Comparison of ENCODE assay signal across 8 cellular contexts in the genomic region with DNA sequence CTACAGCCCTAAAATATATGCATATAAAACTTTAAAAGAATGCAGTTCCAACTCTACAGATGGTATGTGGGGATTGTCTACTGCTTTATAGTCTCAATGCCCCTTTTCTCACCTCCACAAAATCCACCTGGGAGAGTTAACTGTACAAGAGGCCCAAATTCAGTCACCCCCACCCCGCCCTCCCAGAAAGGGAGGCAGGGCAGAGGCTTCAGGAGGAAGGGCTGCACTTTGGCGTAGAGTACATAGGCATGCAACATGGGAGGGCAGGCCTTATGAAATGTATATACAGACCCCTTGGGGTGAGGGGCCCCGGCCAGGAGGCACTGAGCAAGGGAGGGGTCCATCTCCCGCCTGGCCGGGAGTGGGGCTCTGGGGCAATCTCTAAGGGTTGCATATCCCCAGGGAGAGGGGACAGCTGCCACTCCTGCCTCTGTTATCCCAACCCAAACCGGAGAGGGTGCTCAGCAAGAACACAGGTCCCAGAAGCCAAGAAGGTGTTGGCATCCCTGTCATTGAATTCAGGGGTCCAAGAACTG. TPM values are rescaled to one million over a fixed set of nuclear protein-coding genes. Genes with fewer than 3 reads are reported as not detected.
DNase-seq lines count a peak whose midpoint lies in the region; ATAC-seq, FAIRE-seq and TF ChIP-seq lines count a peak whose summit lies in the region.

No MANE protein-coding gene starts in this region.

- H3K4me2 ChIP-seq in K562 (ENCODE audit: insufficient read depth, low read length) = peak overlapping the region; percentile 90; the same call in 1 of the 2 replicates

- H2AFZ ChIP-seq in K562 (ENCODE audit: low read depth, low read length) = no peak overlapping the region

- no peak for TF ChIP-seq CTCF in 22Rv1 (IDR thresholded peaks at IDR 0.05)
- no peak for TF ChIP-seq CTCF in HL-60 (IDR thresholded peaks at IDR 0.05; ENCODE audit: insufficient read depth, low read length)
- no peak for TF ChIP-seq CTCF in K562 (IDR thresholded peaks at IDR 0.05 in 2 of 3, conservative IDR thresholded peaks at IDR 0.05 in 1 of 3; ENCODE audit: insufficient read depth in 2 of 3, low read depth in 1 of 3, low read length in 3 of 3)

- DNase-seq in HL-60 (ENCODE audit: low read depth in 1 of 2, low spot score in 1 of 2) (no peak), K562 (ENCODE audit: extremely low read depth in 1 of 4, low spot score in 3 of 4) (no peak), KBM-7 (no peak), OCI-M2 (lab: John Stamatoyannopoulos, UW; ENCODE audit: unreplicated experiment) (no peak), AG08396 (ENCODE audit: low spot score) (no peak)

- POLR2A ChIA-PET in K562 (lab: Yijun Ruan, JAX) = interaction anchor here (0.5 to 7.0 kb wide), 4 partner anchors 11 to 110 kb away, joined by 3 to 80 read pairs (median 8); a partner anchor contains a TSS

- no peak for TF ChIP-seq EP300 in K562 (IDR thresholded peaks at IDR 0.05; ENCODE audit: low read length)

- CTCF ChIA-PET in K562 (lab: Yijun Ruan, JAX; ENCODE audit: low intra/inter-chr PET ratio) = interaction anchor here (0.9 to 2.7 kb wide), 4 partner anchors 55 to 403 kb away, joined by 4 to 28 read pairs (median 6); no protein-coding TSS in a partner anchor

- no TSS peak for BruUV-seq in K562 (replicated peaks; lab: Mats Ljungman, UMichigan)

- TF ChIP-seq POLR2A in K562 (conservative IDR thresholded peaks at IDR 0.05) = no peak

- H3K79me2 ChIP-seq in K562 (ENCODE audit: control insufficient read depth, insufficient read depth, low read length) = peaks cover 36% of the 10 kb centered on the region

- H3K9me1 ChIP-seq in K562 (ENCODE audit: control insufficient read depth, insufficient read depth, low read length) = no peaks in the 10 kb centered on the region

- 78% methylated on average over 6 of the region's 6 CpGs for WGBS in K562 (ENCODE audit: insufficient coverage, low coverage, missing lambda C conversion rate)

- H3K27me3 ChIP-seq in HL-60 (ENCODE audit: insufficient read depth, poor library complexity, severe bottlenecking) (no peaks in the 10 kb centered on the region), K562 (ENCODE audit: control insufficient read depth in 2 of 2, insufficient read depth in 2 of 2, low read length in 2 of 2) (no peaks in the 10 kb centered on the region), mucosa of rectum (ENCODE audit: control insufficient read depth in 2 of 2, insufficient read depth in 2 of 2, low read length in 2 of 2) (no peaks in the 10 kb centered on the region)

- no peak for ATAC-seq in K562
- ATAC-seq in GM21619 (IDR thresholded peaks at IDR 0.05; ENCODE audit: unreplicated experiment) = no peak

- in situ Hi-C loops in K562 (cut with MboI) = no loop called here
- in situ Hi-C loops in KBM-7 (cut with MboI; ENCODE audit: low pct_unique_long_range_greater_than_20kb, low sequenced_read_pairs) = no loop called here

- H3K9ac ChIP-seq in K562 (ENCODE audit: insufficient read depth in 1 of 2, low read depth in 2 of 2, low read length in 2 of 2) (peak overlapping the region; percentile 76 to 97), mucosa of rectum (ENCODE audit: low read depth in 1 of 2, low read length in 2 of 2) (peak overlapping the region; percentile 86 to 94)

- no peak for FAIRE-seq in K562 (lab: Jason Lieb, UNC)

- intact Hi-C loops in K562 (cut with micrococcal nuclease) = loop anchor here (5.0 kb wide), 1 partner anchor 119 kb away; no protein-coding TSS in a partner anchor

- peaks cover 68% of the 10 kb centered on the region; the same call in 2 of the 3 replicates for H3K36me3 ChIP-seq in K562 (ENCODE audit: control insufficient read depth, insufficient read depth, low read length)
- H3K36me3 ChIP-seq in mucosa of rectum (ENCODE audit: control insufficient read depth in 2 of 2, insufficient read depth in 2 of 2, low read length in 2 of 2) = peaks cover 45 to 59% of the 10 kb centered on the region in 2 donors

- no peaks in the 10 kb centered on the region for H4K20me1 ChIP-seq in K562 (replicated peaks; ENCODE audit: control insufficient read depth, insufficient read depth, low read length)

- H3K27ac ChIP-seq in 22Rv1 (peak overlapping the region; percentile 97), HL-60 (replicated peaks) (peak overlapping the region; percentile 97), K562 (ENCODE audit: extremely low read depth, low read depth, low read length) (peak overlapping the region; percentile 99; the same call in 1 of the 3 replicates), mucosa of rectum (ENCODE audit: low read depth in 2 of 2, low read length in 2 of 2) (peak overlapping the region in 1 of 2 donors; percentile 98)

- no peaks in the 10 kb centered on the region for H3K9me3 ChIP-seq in K562 (replicated peaks; ENCODE audit: control insufficient read depth, insufficient read depth, low read depth, low read length)
- no peaks in the 10 kb centered on the region for H3K9me3 ChIP-seq in mucosa of rectum (ENCODE audit: control insufficient read depth in 2 of 2, low read length in 2 of 2)

- TF ChIP-seq RAD21 in K562 (CRISPR knock-in tag; conservative IDR thresholded peaks at IDR 0.05 in 1 of 2, IDR thresholded peaks at IDR 0.05 in 1 of 2) = no peak

- peaks cover 19 to 42% of the 10 kb centered on the region in 2 experiments for H3K4me1 ChIP-seq in K562 (replicated peaks in 1 of 2; ENCODE audit: control insufficient read depth in 2 of 2, insufficient read depth in 2 of 2, low read length in 2 of 2)
- H3K4me1 ChIP-seq in mucosa of rectum (ENCODE audit: control insufficient read depth in 2 of 2, insufficient read depth in 2 of 2, low read length in 2 of 2) = peaks cover 18 to 20% of the 10 kb centered on the region in 2 donors

- peak overlapping the region; percentile 79; the same call in 1 of the 2 replicates for H3K4me3 ChIP-seq in HL-60 (replicated peaks; ENCODE audit: insufficient read depth, low read length)
- peak overlapping the region; percentile 91; the same call in 1 of the 2 replicates for H3K4me3 ChIP-seq in K562
- H3K4me3 ChIP-seq in mucosa of rectum (ENCODE audit: low read length in 2 of 2) = peak overlapping the region in 1 of 2 donors; percentile 86

RNA-seq across cellular contexts. Expression of a gene that starts 1.3 kb away (rescaled TPM):
- 24.1 and 50.9 TPM in 2 replicates for total RNA-seq in K562 (2011; cell fraction: chromatin; rRNA removed; ENCODE audit: low replicate concordance)
- total RNA-seq in K562 (2011; cell fraction: nucleolus; rRNA removed) = 40.4 and 41.1 TPM in 2 replicates
- 36.8 and 44.0 TPM in 2 replicates for total RNA-seq in K562 (2011; cell fraction: nucleoplasm; rRNA removed)
- total RNA-seq in K562 (2014; rRNA removed) = 18.2 and 28.9 TPM in 2 replicates
- 15.2 and 15.8 TPM in 2 replicates for total RNA-seq in K562 (2014; rRNA removed; fragmentation: Illumina TruSeq; extraction: Trizol)
- 17.7 and 18.1 TPM in 2 replicates for total RNA-seq in K562 (2015; rRNA removed; fragmentation: Illumina TruSeq; extraction: Trizol)
- 36.2 and 36.7 TPM in 2 replicates for total RNA-seq in K562 (2021)
- 23.5 and 28.3 TPM in 2 replicates for polyA plus RNA-seq in K562 (2011; rRNA removed)
- 26.2 and 37.5 TPM in 2 replicates for polyA plus RNA-seq in K562 (2011; cell fraction: cytosol; rRNA removed)
- 43.0 and 57.2 TPM in 2 replicates for polyA plus RNA-seq in K562 (2011; cell fraction: nucleus; rRNA removed)
- 25.4 and 27.4 TPM in 2 replicates for polyA plus RNA-seq in K562 (2012)
- 32.5 and 34.3 TPM in 2 replicates for polyA plus RNA-seq in K562 (2014; fragmentation: Illumina TruSeq; extraction: Trizol)
- 1 to 10 TPM; 8.3 to 8.6 TPM for polyA plus RNA-seq in K562 (2014; fragmentation: Nextera tagmentation; extraction: Ambion mirVana)
- polyA plus RNA-seq in K562 (2014; rRNA removed) = 24.6 and 28.1 TPM in 2 replicates
- polyA minus RNA-seq in K562 (2011; rRNA and poly(A)+ RNA removed) = 14.7 and 16.1 TPM in 2 replicates
- 13.7 and 16.1 TPM in 2 replicates for polyA minus RNA-seq in K562 (2011; cell fraction: cytosol; rRNA and poly(A)+ RNA removed)
- 13.5 and 15.3 TPM in 2 replicates for polyA minus RNA-seq in K562 (2011; cell fraction: nucleus; rRNA and poly(A)+ RNA removed)

RNA-seq across cellular contexts. Expression of a gene that starts 7.0 kb away (rescaled TPM):
- 10.0 and 21.8 TPM in 2 replicates for total RNA-seq in K562 (2011; cell fraction: chromatin; rRNA removed; ENCODE audit: low replicate concordance)
- 12.2 and 13.8 TPM in 2 replicates for total RNA-seq in K562 (2011; cell fraction: nucleolus; rRNA removed)
- 14.2 and 19.3 TPM in 2 replicates for total RNA-seq in K562 (2011; cell fraction: nucleoplasm; rRNA removed)
- total RNA-seq in K562 (2014; rRNA removed) = 8.2 and 10.2 TPM in 2 replicates
- total RNA-seq in K562 (2014; rRNA removed; fragmentation: Illumina TruSeq; extraction: Trizol) = 2.7 and 3.0 TPM in 2 replicates
- total RNA-seq in K562 (2015; rRNA removed; fragmentation: Illumina TruSeq; extraction: Trizol) = 4.9 and 5.1 TPM in 2 replicates
- 6.3 and 8.3 TPM in 2 replicates for total RNA-seq in K562 (2021)
- polyA plus RNA-seq in K562 (2011; rRNA removed) = 6.9 and 7.9 TPM in 2 replicates
- polyA plus RNA-seq in K562 (2011; cell fraction: cytosol; rRNA removed) = 7.4 and 8.1 TPM in 2 replicates
- polyA plus RNA-seq in K562 (2011; cell fraction: nucleus; rRNA removed) = 14.0 and 19.5 TPM in 2 replicates
- polyA plus RNA-seq in K562 (2012) = 8.3 and 23.2 TPM in 2 replicates
- polyA plus RNA-seq in K562 (2014; fragmentation: Illumina TruSeq; extraction: Trizol) = 5.8 and 6.8 TPM in 2 replicates
- under 1 TPM; 0.13 to 0.22 TPM for polyA plus RNA-seq in K562 (2014; fragmentation: Nextera tagmentation; extraction: Ambion mirVana)
- 8.0 TPM in 2 replicates for polyA plus RNA-seq in K562 (2014; rRNA removed)
- 3.3 and 4.3 TPM in 2 replicates for polyA minus RNA-seq in K562 (2011; rRNA and poly(A)+ RNA removed)
- polyA minus RNA-seq in K562 (2011; cell fraction: cytosol; rRNA and poly(A)+ RNA removed) = 4.0 and 9.3 TPM in 2 replicates
- 2.8 and 3.6 TPM in 2 replicates for polyA minus RNA-seq in K562 (2011; cell fraction: nucleus; rRNA and poly(A)+ RNA removed)

RNA-seq across cellular contexts. Expression of a gene that starts 7.7 kb away (rescaled TPM):
- 85.7 and 174 TPM in 2 replicates for total RNA-seq in K562 (2011; cell fraction: chromatin; rRNA removed; ENCODE audit: low replicate concordance)
- 69.6 and 76.4 TPM in 2 replicates for total RNA-seq in K562 (2011; cell fraction: nucleolus; rRNA removed)
- total RNA-seq in K562 (2011; cell fraction: nucleoplasm; rRNA removed) = 94.4 and 106 TPM in 2 replicates
- 51.9 and 57.2 TPM in 2 replicates for total RNA-seq in K562 (2014; rRNA removed)
- total RNA-seq in K562 (2014; rRNA removed; fragmentation: Illumina TruSeq; extraction: Trizol) = 34.1 and 35.4 TPM in 2 replicates
- total RNA-seq in K562 (2015; rRNA removed; fragmentation: Illumina TruSeq; extraction: Trizol) = 34.4 and 35.9 TPM in 2 replicates
- 66.4 and 68.4 TPM in 2 replicates for total RNA-seq in K562 (2021)
- polyA plus RNA-seq in K562 (2011; rRNA removed) = 64.8 and 81.2 TPM in 2 replicates
- 63.5 and 90.8 TPM in 2 replicates for polyA plus RNA-seq in K562 (2011; cell fraction: cytosol; rRNA removed)
- 143 and 200 TPM in 2 replicates for polyA plus RNA-seq in K562 (2011; cell fraction: nucleus; rRNA removed)
- polyA plus RNA-seq in K562 (2012) = 57.8 and 71.5 TPM in 2 replicates
- 93.7 and 113 TPM in 2 replicates for polyA plus RNA-seq in K562 (2014; fragmentation: Illumina TruSeq; extraction: Trizol)
- 1 to 10 TPM; 4.1 to 5.4 TPM for polyA plus RNA-seq in K562 (2014; fragmentation: Nextera tagmentation; extraction: Ambion mirVana)
- polyA plus RNA-seq in K562 (2014; rRNA removed) = 57.7 and 58.0 TPM in 2 replicates
- 45.0 and 49.1 TPM in 2 replicates for polyA minus RNA-seq in K562 (2011; rRNA and poly(A)+ RNA removed)
- polyA minus RNA-seq in K562 (2011; cell fraction: cytosol; rRNA and poly(A)+ RNA removed) = 30.6 and 37.4 TPM in 2 replicates
- polyA minus RNA-seq in K562 (2011; cell fraction: nucleus; rRNA and poly(A)+ RNA removed) = 22.3 and 27.7 TPM in 2 replicates

RNA-seq across cellular contexts. Expression of a gene that starts 11.6 kb away (rescaled TPM):
- 61.9 and 74.9 TPM in 2 replicates for total RNA-seq in K562 (2011; cell fraction: chromatin; rRNA removed; ENCODE audit: low replicate concordance)
- total RNA-seq in K562 (2011; cell fraction: nucleolus; rRNA removed) = 70.0 and 71.3 TPM in 2 replicates
- total RNA-seq in K562 (2011; cell fraction: nucleoplasm; rRNA removed) = 120 and 182 TPM in 2 replicates
- 215 and 262 TPM in 2 replicates for total RNA-seq in K562 (2014; rRNA removed)
- 364 and 410 TPM in 2 replicates for total RNA-seq in K562 (2014; rRNA removed; fragmentation: Illumina TruSeq; extraction: Trizol)
- total RNA-seq in K562 (2015; rRNA removed; fragmentation: Illumina TruSeq; extraction: Trizol) = 269 and 292 TPM in 2 replicates
- 256 and 270 TPM in 2 replicates for total RNA-seq in K562 (2021)
- 754 and 835 TPM in 2 replicates for polyA plus RNA-seq in K562 (2011; rRNA removed)
- polyA plus RNA-seq in K562 (2011; cell fraction: cytosol; rRNA removed) = 831 and 1,136 TPM in 2 replicates
- polyA plus RNA-seq in K562 (2011; cell fraction: nucleus; rRNA removed) = 223 and 387 TPM in 2 replicates
- polyA plus RNA-seq in K562 (2012) = 544 and 581 TPM in 2 replicates
- polyA plus RNA-seq in K562 (2014; fragmentation: Illumina TruSeq; extraction: Trizol) = 611 and 624 TPM in 2 replicates
- 1,000 to 10,000 TPM; 1,039 to 1,103 TPM for polyA plus RNA-seq in K562 (2014; fragmentation: Nextera tagmentation; extraction: Ambion mirVana)
- 460 and 477 TPM in 2 replicates for polyA plus RNA-seq in K562 (2014; rRNA removed)
- 383 and 393 TPM in 2 replicates for polyA minus RNA-seq in K562 (2011; rRNA and poly(A)+ RNA removed)
- 80.9 and 85.6 TPM in 2 replicates for polyA minus RNA-seq in K562 (2011; cell fraction: cytosol; rRNA and poly(A)+ RNA removed)
- polyA minus RNA-seq in K562 (2011; cell fraction: nucleus; rRNA and poly(A)+ RNA removed) = 24.2 and 63.2 TPM in 2 replicates

RNA-seq across cellular contexts. Expression of a gene that starts 20.3 kb away (rescaled TPM):
- 46.3 and 135 TPM in 2 replicates for total RNA-seq in K562 (2011; cell fraction: chromatin; rRNA removed; ENCODE audit: low replicate concordance)
- 130 and 141 TPM in 2 replicates for total RNA-seq in K562 (2011; cell fraction: nucleolus; rRNA removed)
- 76.0 and 76.6 TPM in 2 replicates for total RNA-seq in K562 (2011; cell fraction: nucleoplasm; rRNA removed)
- total RNA-seq in K562 (2014; rRNA removed) (67.0 and 87.6 TPM in 2 replicates), K562 (2014; rRNA removed; fragmentation: Illumina TruSeq; extraction: Trizol) (41.3 and 56.1 TPM in 2 replicates), K562 (2015; rRNA removed; fragmentation: Illumina TruSeq; extraction: Trizol) (65.8 and 68.6 TPM in 2 replicates), K562 (2021) (74.4 and 79.8 TPM in 2 replicates)
- polyA plus RNA-seq in K562 (2011; rRNA removed) (61.2 and 75.6 TPM in 2 replicates), K562 (2014; fragmentation: Illumina TruSeq; extraction: Trizol) (78.8 and 82.3 TPM in 2 replicates), K562 (2014; fragmentation: Nextera tagmentation; extraction: Ambion mirVana) (10 to 100 TPM; 24.9 to 46.7 TPM), K562 (2014; rRNA removed) (85.8 and 98.9 TPM in 2 replicates)
- polyA plus RNA-seq in K562 (2011; cell fraction: cytosol; rRNA removed) = 82.9 and 126 TPM in 2 replicates
- 209 and 292 TPM in 2 replicates for polyA plus RNA-seq in K562 (2011; cell fraction: nucleus; rRNA removed)
- 54.0 and 57.9 TPM in 2 replicates for polyA plus RNA-seq in K562 (2012)
- 50.8 and 69.7 TPM in 2 replicates for polyA minus RNA-seq in K562 (2011; rRNA and poly(A)+ RNA removed)
- 40.4 and 52.6 TPM in 2 replicates for polyA minus RNA-seq in K562 (2011; cell fraction: cytosol; rRNA and poly(A)+ RNA removed)
- polyA minus RNA-seq in K562 (2011; cell fraction: nucleus; rRNA and poly(A)+ RNA removed) = 49.7 and 53.7 TPM in 2 replicates
